8 cellular contexts compared by ENCODE assay signal in the genomic region with DNA sequence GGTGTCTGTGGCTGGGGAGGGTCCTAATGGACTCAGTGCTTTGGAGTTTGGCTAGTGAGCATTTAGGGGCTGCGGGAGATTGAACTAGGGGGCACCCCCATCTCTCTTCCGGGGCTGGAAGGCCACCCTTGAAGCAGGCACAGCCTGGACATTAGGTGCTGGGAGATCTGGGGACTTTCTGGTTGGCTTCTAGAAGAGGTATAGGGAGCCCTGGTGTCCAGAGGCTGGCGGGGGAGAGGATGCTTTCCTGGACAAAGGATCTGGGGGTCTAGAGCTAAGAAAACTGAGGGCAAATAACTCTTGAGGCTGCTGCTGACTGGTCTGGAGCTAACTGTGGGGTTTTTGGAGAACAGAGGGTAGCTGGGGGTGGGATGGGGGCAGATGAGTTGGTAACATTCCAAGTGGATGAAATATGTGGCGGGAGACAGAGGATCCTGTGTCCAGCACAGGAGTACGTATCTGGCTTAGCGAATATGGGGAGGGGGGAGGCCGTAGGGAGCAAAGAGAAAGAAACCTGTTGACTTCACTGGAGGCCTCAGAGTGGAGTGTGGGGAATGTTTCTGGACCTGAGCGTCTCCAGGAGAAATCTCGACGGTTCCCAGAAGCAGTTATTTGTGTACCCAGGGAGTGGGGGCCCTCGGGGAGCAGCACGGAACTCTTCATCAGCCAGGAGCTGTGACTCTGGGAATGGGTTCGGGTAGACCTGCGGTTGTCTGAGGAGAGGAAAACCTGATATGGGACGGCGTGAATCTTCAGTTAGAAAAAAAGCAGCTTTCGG. TPM values are rescaled to one million over a fixed set of nuclear protein-coding genes. Genes with fewer than 3 reads are reported as not detected.
DNase-seq lines count a peak whose midpoint lies in the region; ATAC-seq, FAIRE-seq and TF ChIP-seq lines count a peak whose summit lies in the region.

No MANE protein-coding gene starts in this region.

- peaks cover 42% of the 10 kb centered on the region for H3K4me1 Mint-ChIP-seq in MCF 10A (ENCODE audit: insufficient read depth, unreplicated experiment)

- H3K4me3 ChIP-seq in OCI-LY1 (ENCODE audit: low read depth, low read length, poor library complexity, severe bottlenecking): peak overlapping the region; percentile 80
- peak overlapping the region; percentile 86 for H3K4me3 ChIP-seq in lower leg skin (ENCODE audit: low read depth, poor library complexity, severe bottlenecking)
- H3K4me3 ChIP-seq in tibial artery: peak overlapping the region; percentile 78 to 93

- no TSS peak for BruUV-seq in MCF 10A (replicated peaks; lab: Mats Ljungman, UMichigan)

- H3K4me2 ChIP-seq in OCI-LY1 (ENCODE audit: low read length): peak overlapping the region; percentile 88

- intact Hi-C loops in MCF 10A (cut with micrococcal nuclease): no loop called here
- intact Hi-C loops in lower leg skin (cut with DNase I; ENCODE audit: low total_unique reads): no loop called here
- intact Hi-C loops in tibial artery (cut with DNase I; ENCODE audit: low total_unique reads): no loop called here

- peak overlapping the region; percentile 98 for H3K9ac ChIP-seq in OCI-LY1 (ENCODE audit: low read length)

- TF ChIP-seq CTCF in GM10266 (IDR thresholded peaks at IDR 0.05; ENCODE audit: control insufficient read depth, insufficient read depth, low read depth, missing control alignments): no peak
- no peak for TF ChIP-seq CTCF in OCI-LY1 (IDR thresholded peaks at IDR 0.05; ENCODE audit: low read length)
- TF ChIP-seq CTCF in MCF 10A (IDR thresholded peaks at IDR 0.05; ENCODE audit: unreplicated experiment): no peak
- TF ChIP-seq CTCF in lower leg skin (IDR thresholded peaks at IDR 0.05): no peak
- TF ChIP-seq CTCF in tibial artery (IDR thresholded peaks at IDR 0.05): no peak

- H3K4me3 Mint-ChIP-seq in MCF 10A (ENCODE audit: unreplicated experiment): peak overlapping the region; percentile 89

- TF ChIP-seq POLR2A in lower leg skin (IDR thresholded peaks at IDR 0.05): no peak
- TF ChIP-seq POLR2A in GM12892 (IDR thresholded peaks at IDR 0.05; ENCODE audit: low read depth, low read length): no peak

- no peaks in the 10 kb centered on the region for H4K20me1 ChIP-seq in OCI-LY1 (ENCODE audit: insufficient read depth, low read length)

- DNase-seq in GM10266 (ENCODE audit: extremely low spot score) (peak; percentile 21), MCF 10A (ENCODE audit: unreplicated experiment) (peak; percentile 22), lower leg skin (ENCODE audit: low spot score in 2 of 2) (peak in 1 of 2 donors; percentile 24), tibial artery (peak in 1 of 2 donors; percentile 65), DMS153 (lab: John Stamatoyannopoulos, UW) (no peak), GM12892 (ENCODE audit: insufficient read length) (no peak)

- H3K79me2 ChIP-seq in OCI-LY1 (ENCODE audit: insufficient read depth, low read length): peaks cover 40% of the 10 kb centered on the region

- peaks cover 46% of the 10 kb centered on the region for H3K36me3 ChIP-seq in OCI-LY1 (ENCODE audit: insufficient read depth, low read length)
- peaks cover 26 to 36% (median 30%) of the 10 kb centered on the region in 3 donors for H3K36me3 ChIP-seq in tibial artery

- CTCF ChIA-PET in MCF 10A (lab: Yijun Ruan, JAX): interaction anchor here (0.6 to 10.5 kb wide), 6 partner anchors 43 to 1806 kb away, joined by 3 to 137 read pairs (median 3); no protein-coding TSS in a partner anchor

- H3K4me1 ChIP-seq in OCI-LY1 (ENCODE audit: insufficient read depth, low read length, severe bottlenecking): peaks cover 20% of the 10 kb centered on the region
- H3K4me1 ChIP-seq in tibial artery: peaks cover 0 to 32% (median 30%) of the 10 kb centered on the region in 4 donors

- H3K27ac ChIP-seq in OCI-LY1 (ENCODE audit: low read depth, low read length, poor library complexity, severe bottlenecking): peak overlapping the region; percentile 83
- H3K27ac ChIP-seq in tibial artery: peak overlapping the region; percentile 93 to 97

- H3K9me3 Mint-ChIP-seq in MCF 10A (ENCODE audit: unreplicated experiment): no peaks in the 10 kb centered on the region

- H3K9me3 ChIP-seq in OCI-LY1 (ENCODE audit: low read length) (no peaks in the 10 kb centered on the region), tibial artery (no peaks in the 10 kb centered on the region)

- H2AFZ ChIP-seq in OCI-LY1 (ENCODE audit: low read length): no peak overlapping the region

- peaks cover 73% of the 10 kb centered on the region for H3K36me3 Mint-ChIP-seq in MCF 10A (ENCODE audit: insufficient read depth, unreplicated experiment)

- peak overlapping the region; percentile 100 for H3K27ac Mint-ChIP-seq in MCF 10A (ENCODE audit: low read depth, unreplicated experiment)

- no peak for FAIRE-seq in GM12892 (lab: Jason Lieb, UNC)

- H3F3A ChIP-seq in OCI-LY1 (ENCODE audit: insufficient read depth, low read length): no peaks in the 10 kb centered on the region

- no peaks in the 10 kb centered on the region for H3K27me3 Mint-ChIP-seq in MCF 10A (ENCODE audit: insufficient read depth, unreplicated experiment)

- H3K9me2 ChIP-seq in OCI-LY1 (ENCODE audit: low read depth, low read length): no peaks in the 10 kb centered on the region

- 7 to 8% methylated on average over 17 of the region's 17 CpGs for WGBS in lower leg skin, 2 donors

- POLR2A ChIA-PET in MCF 10A (lab: Yijun Ruan, JAX): interaction anchor here (0.7 to 13.4 kb wide), 14 partner anchors 8 to 174 kb away, joined by 3 to 345 read pairs (median 6); partner anchors contain the start of genes AXL, B9D2, CCDC97 and DMAC2

- no peak for ATAC-seq in GM18870 (IDR thresholded peaks at IDR 0.05; ENCODE audit: unreplicated experiment)

- no peaks in the 10 kb centered on the region for H3K27me3 ChIP-seq in OCI-LY1 (ENCODE audit: insufficient read depth, low read length)
- no peaks in the 10 kb centered on the region for H3K27me3 ChIP-seq in tibial artery

RNA-seq across cellular contexts. Expression of gene HNRNPUL1, which starts 1.4 kb away (rescaled TPM):
- total RNA-seq in MCF 10A (2022) (179 and 204 TPM in 2 replicates), lower leg skin (100 to 1,000 TPM; 130 to 196 (median 152) TPM)
- 128 TPM for polyA plus RNA-seq in GM12892 (2012; ENCODE audit: missing spikeins)

RNA-seq across cellular contexts. Expression of gene CCDC97, which starts 44.4 kb away (rescaled TPM):
- total RNA-seq in MCF 10A (2022) (25.0 and 28.5 TPM in 2 replicates), lower leg skin (10 to 100 TPM; 11.6 to 19.6 (median 13.7) TPM)
- polyA plus RNA-seq in GM12892 (2012; ENCODE audit: missing spikeins): 12.6 TPM

RNA-seq across cellular contexts. Expression of gene AXL, which starts 46.5 kb away (rescaled TPM):
- total RNA-seq in MCF 10A (2022) (136 and 165 TPM in 2 replicates), lower leg skin (10 to 100 TPM; 17.3 to 86.2 (median 56.7) TPM)
- polyA plus RNA-seq in GM12892 (2012; ENCODE audit: missing spikeins): not detected

Comparison
In these comparisons a context has a peak if more than half of its experiments do, and no peak if none do; other contexts are left out.
1. DNase-seq: peak in GM10266 (single experiment) and MCF 10A (single experiment); none in DMS153 (single experiment) and GM12892 (single experiment).
2. Peak in every context shown above with its lines, with median percentiles within 50 percentile points of each other: H3K4me3 ChIP-seq.